ENCODE assay signal across 29 cellular contexts in genomic region chr9:17470449-17470848, GRCh38.
"Had no signal": no experiment of that assay in that cellular context is flagged by ENCODE, and none has a peak within 500 bp of the region (broad histone marks: within the 10 kb centered on the region; RNA-seq: fewer than 3 reads in every experiment).

No MANE protein-coding gene starts in this region.

- H3K4me2 ChIP-seq: hepatocyte had no signal

- H3K4me1 ChIP-seq: adrenal gland, body of pancreas, esophagus muscularis mucosa, gastroesophageal sphincter, heart right ventricle had no signal

- ATAC-seq: activated CD4-positive, alpha-beta T cell treated with anti-CD3 and anti-CD28 coated beads for 36 hours; activated CD8-positive, alpha-beta memory T cell treated with anti-CD3 and anti-CD28 coated beads, Interleukin-2, amount 10 ng/mL, durations not matched to agents 7 days and 5 days; activated CD8-positive, alpha-beta T cell treated with anti-CD3 and anti-CD28 coated beads, Interleukin-2, amount 10 ng/mL, durations not matched to agents 7 days and 5 days; activated naive CD8-positive, alpha-beta T cell treated with anti-CD3 and anti-CD28 coated beads, Interleukin-2, amount 50 U/mL, for 24 hours; body of pancreas; effector memory CD8-positive, alpha-beta T cell; gastroesophageal sphincter; heart right ventricle had no signal

- H3K36me3 ChIP-seq: adrenal gland had no signal

- H2AFZ ChIP-seq: hepatocyte had no signal

- H3K27ac ChIP-seq: adrenal gland, body of pancreas, esophagus muscularis mucosa, gastroesophageal sphincter, heart right ventricle, hepatocyte had no signal

- DNase-seq: activated CD4-positive, alpha-beta memory T cell treated with anti-CD3 and anti-CD28 coated beads for 36 hours; activated CD4-positive, alpha-beta T cell treated with anti-CD3 and anti-CD28 coated beads for 36 hours; activated CD4-positive, alpha-beta T cell treated with anti-CD3 and anti-CD28 coated beads, Interleukin-2, amount 10 ng/mL, durations not matched to agents 24 days and 14 days; activated CD4-positive, CD25-positive, alpha-beta regulatory T cell; activated CD4-positive, CD25-positive, alpha-beta regulatory T cell treated with anti-CD3 and anti-CD28 coated beads, Interleukin-2, amount 50 U/mL, for 72 hours; activated CD8-positive, alpha-beta memory T cell treated with anti-CD3 and anti-CD28 coated beads, Interleukin-2, amount 10 ng/mL, durations not matched to agents 7 days and 5 days; activated CD8-positive, alpha-beta memory T cell treated with anti-CD3 and anti-CD28 coated beads, Interleukin-2, amount 50 U/mL, for 4 hours; activated CD8-positive, alpha-beta T cell treated with anti-CD3 and anti-CD28 coated beads, Interleukin-2, amount 10 ng/mL, durations not matched to agents 7 days and 5 days; activated effector memory CD4-positive, alpha-beta T cell treated with anti-CD3 and anti-CD28 coated beads, Interleukin-2, amount 50 U/mL, for 16 hours; activated naive CD4-positive, alpha-beta T cell treated with anti-CD3 and anti-CD28 coated beads for 36 hours; activated naive CD8-positive, alpha-beta T cell treated with anti-CD3 and anti-CD28 coated beads for 36 hours; activated naive CD8-positive, alpha-beta T cell treated with anti-CD3 and anti-CD28 coated beads, Interleukin-2, amount 50 U/mL, for 24 hours; activated T-cell treated with anti-CD3 and anti-CD28 coated beads, Interleukin-2, amount 50 U/mL, for 1 hour; activated T-cell treated with anti-CD3 and anti-CD28 coated beads, Interleukin-2, amount 50 U/mL, for 48 hours; adrenal gland; amygdala; aorta; body of pancreas; caudate nucleus; cortex of kidney; dermis blood vessel endothelial cell; effector CD4-positive, alpha-beta T cell; effector memory CD8-positive, alpha-beta T cell; erythroblast; foreskin melanocyte; heart right ventricle had no signal

- H3K4me3 ChIP-seq: adrenal gland, body of pancreas, esophagus muscularis mucosa, gastroesophageal sphincter, heart right ventricle, hepatocyte had no signal

- H3K79me2 ChIP-seq: hepatocyte had no signal

- H3K27me3 ChIP-seq: adrenal gland, body of pancreas, esophagus muscularis mucosa, gastroesophageal sphincter, heart right ventricle, hepatocyte had no signal

- H3K9me3 ChIP-seq: adrenal gland, body of pancreas, esophagus muscularis mucosa, gastroesophageal sphincter, heart right ventricle had no signal
